Comparison of ENCODE assay signal across 8 cellular contexts in the genomic region with DNA sequence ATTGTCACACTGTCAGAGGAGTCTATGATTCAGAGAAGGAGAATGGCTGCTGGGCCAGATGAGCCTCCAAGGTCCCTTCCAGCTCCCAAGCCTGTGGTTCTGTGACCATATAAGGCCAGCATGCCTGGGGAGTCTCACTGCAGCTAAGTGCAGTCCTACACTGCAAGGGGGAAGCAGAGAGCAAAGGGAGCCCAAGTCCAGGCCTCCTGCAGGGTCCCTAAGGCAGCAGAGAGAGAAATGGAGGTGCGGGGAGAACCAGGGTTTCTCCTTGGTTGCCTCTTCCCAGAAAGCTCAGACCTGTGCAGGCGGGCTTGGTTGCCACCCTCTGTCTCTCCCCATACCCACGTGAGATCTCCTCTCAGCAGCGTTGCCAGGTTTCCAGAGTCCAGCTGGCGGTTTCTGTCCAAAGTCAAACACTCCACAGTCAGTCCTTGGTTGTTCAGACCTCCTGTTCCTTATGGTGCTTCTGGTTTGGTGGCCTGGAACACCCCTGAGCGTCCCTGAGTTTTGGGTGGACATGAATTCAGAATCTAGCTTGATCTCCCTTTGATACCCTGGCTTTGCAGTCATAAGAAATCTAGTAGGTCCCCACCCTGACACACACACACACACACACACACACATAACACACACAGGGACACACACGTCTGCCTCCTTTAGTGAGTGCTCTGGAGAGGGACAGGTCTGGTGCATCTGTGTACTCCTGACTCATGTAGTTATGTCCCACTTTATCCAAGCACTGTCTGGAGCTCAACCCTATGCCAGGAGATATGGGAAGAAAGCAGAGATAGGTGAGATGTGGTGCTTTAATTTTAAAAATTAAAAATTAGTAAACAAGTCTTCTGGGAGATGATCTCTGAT.
A peak's percentile ranks its signal among the peaks of the same experiment; 100 is the strongest.
DNase-seq lines count a peak whose midpoint lies in the region; ATAC-seq and TF ChIP-seq lines count a peak whose summit lies in the region.

No MANE protein-coding gene starts in this region.

- in situ Hi-C loops in GM13977 (cut with MboI; ENCODE audit: low pct_unique_long_range_greater_than_20kb, low sequenced_read_pairs, unreplicated experiment) = no loop called here

- DNase-seq in HK-2 (ENCODE audit: unreplicated experiment) = peak; percentile 38
- peak; percentile 87 for DNase-seq in cerebellar cortex (ENCODE audit: low spot score)
- DNase-seq in left lobe of liver (ENCODE audit: low spot score) = peak; percentile 92
- DNase-seq in stromal cell of bone marrow (ENCODE audit: low read depth) = peak; percentile 48
- no peak for DNase-seq in GM13977 (ENCODE audit: low spot score)
- DNase-seq in stimulated activated CD4-positive, alpha-beta T cell treated with anti-CD3 and anti-CD28 coated beads, Interleukin-12 subunit alpha, Interleukin-12 subunit beta, amount 100 ng/mL, for 4 hours = no peak

- no peak for TF ChIP-seq CTCF in GM13977 (IDR thresholded peaks at IDR 0.05; ENCODE audit: extremely low read depth, insufficient read depth, missing control alignments)

- ATAC-seq in left lobe of liver (peak; percentile 93), HG02678 (IDR thresholded peaks at IDR 0.05; ENCODE audit: unreplicated experiment) (no peak), HG03097 (IDR thresholded peaks at IDR 0.05; ENCODE audit: low FRiP score, unreplicated experiment) (no peak)

Comparison
In these comparisons a context has a peak if more than half of its experiments do, and no peak if none do; other contexts are left out.
1. DNase-seq: peak in HK-2 (single experiment), cerebellar cortex (single experiment), left lobe of liver (single experiment) and stromal cell of bone marrow (single experiment); none in GM13977 (single experiment) and stimulated activated CD4-positive, alpha-beta T cell treated with anti-CD3 and anti-CD28 coated beads, Interleukin-12 subunit alpha, Interleukin-12 subunit beta, amount 100 ng/mL, for 4 hours (single experiment).